ENCODE assay signal across 12 cellular contexts in genomic region chr1:201708085-201708512, GRCh38.
DNase-seq lines count a peak whose midpoint lies in the region; ATAC-seq and TF ChIP-seq lines count a peak whose summit lies in the region.
"Had no signal": no experiment of that assay in that cellular context is flagged by ENCODE, and none has a peak within 500 bp of the region (broad histone marks: within the 10 kb centered on the region; RNA-seq: fewer than 3 reads in every experiment).

No MANE protein-coding gene starts in this region.

- peaks cover 63% of the 10 kb centered on the region for H3K4me1 ChIP-seq in A673 (ENCODE audit: insufficient read depth, low read length, poor library complexity, severe bottlenecking)

- no peaks in the 10 kb centered on the region for H3K27me3 ChIP-seq in A673 (replicated peaks; ENCODE audit: insufficient read depth, low read depth, low read length, poor library complexity)

- TF ChIP-seq CTCF in A673 (conservative IDR thresholded peaks at IDR 0.05; ENCODE audit: low read depth, low read length) (no peak), fibroblast of villous mesenchyme (IDR thresholded peaks at IDR 0.05; ENCODE audit: insufficient read depth, low read depth, low read length) (no peak)

- DNase-seq in A673 (ENCODE audit: low spot score), result peak; percentile 50
- DNase-seq in H4 (ENCODE audit: low spot score), result peak; percentile 39
- DNase-seq in OCI-M1 (lab: John Stamatoyannopoulos, UW), result peak; percentile 35
- peak; percentile 72 for DNase-seq in fibroblast of villous mesenchyme (ENCODE audit: low read depth)
- no peak for DNase-seq in effector CD4-positive, alpha-beta T cell
- DNase-seq in GDM1 (lab: John Stamatoyannopoulos, UW), result no peak
- no peak for DNase-seq in T-cell
- DNase-seq: activated CD8-positive, alpha-beta memory T cell treated with anti-CD3 and anti-CD28 coated beads, Interleukin-2, amount 50 U/mL, for 48 hours; SW 1271 had no signal

- H3K27ac ChIP-seq in A673 (ENCODE audit: low read depth, low read length, poor library complexity, severe bottlenecking), result no peak overlapping the region
- H3K27ac ChIP-seq: parathyroid adenoma had no signal

- CTCF ChIA-PET in A673 (lab: Charles Lee) (interaction anchor here (0.6 to 4.9 kb wide), 4 partner anchors 11 to 86 kb away, joined by 4 to 104 read pairs (median 8); no protein-coding TSS in a partner anchor), T-cell (lab: Charles Lee) (interaction anchor here in 1 of 2 donors (0.7 kb wide), 1 partner anchor 88 kb away, joined by 3 read pairs; no protein-coding TSS in a partner anchor)

- intact Hi-C loops in A673 (cut with micrococcal nuclease; ENCODE audit: unreplicated experiment), result loop anchor here (5.0 to 10.0 kb wide), 2 partner anchors 226 to 267 kb away; no protein-coding TSS in a partner anchor

- no TSS peak for BruUV-seq in A673 (replicated peaks; lab: Mats Ljungman, UMichigan)

- no peak for ATAC-seq in T-cell (replicated peaks in 1 of 4)
- no peak for ATAC-seq in HG02623 (IDR thresholded peaks at IDR 0.05; ENCODE audit: unreplicated experiment)
- ATAC-seq: HepG2 had no signal

- H3K36me3 ChIP-seq in A673 (ENCODE audit: insufficient read depth, low read length, poor library complexity, severe bottlenecking), result no peaks in the 10 kb centered on the region

- no peak overlapping the region for H3K4me3 Mint-ChIP-seq in T-cell

- no peaks in the 10 kb centered on the region for H3K9me3 ChIP-seq in A673 (ENCODE audit: low read depth, low read length, poor library complexity, severe bottlenecking)

- no peak overlapping the region for H3K27ac Mint-ChIP-seq in T-cell

- H3K4me3 ChIP-seq in A673 (ENCODE audit: low read depth, low read length, poor library complexity, severe bottlenecking) (no peak overlapping the region), fibroblast of villous mesenchyme (ENCODE audit: low read depth, low read length) (no peak overlapping the region)

- no peaks in the 10 kb centered on the region for H3K9me3 Mint-ChIP-seq in T-cell

- H3K36me3 Mint-ChIP-seq in T-cell, result no peaks in the 10 kb centered on the region

- POLR2A ChIA-PET in A673 (lab: Charles Lee; ENCODE audit: low non-redundant PET), result no interaction called here
- POLR2A ChIA-PET in T-cell (lab: Charles Lee), result no interaction called here

- H3K4me1 Mint-ChIP-seq in T-cell, result peaks cover 0 to 4% (median 0%) of the 10 kb centered on the region in 3 donors

- peaks cover 5 to 9% of the 10 kb centered on the region in 2 donors for H3K27me3 Mint-ChIP-seq in T-cell

Comparison
In these comparisons a context has a peak if more than half of its experiments do, and no peak if none do; other contexts are left out.
1. DNase-seq: peak in A673 (single experiment), H4 (single experiment), OCI-M1 (single experiment) and fibroblast of villous mesenchyme (single experiment); none in effector CD4-positive, alpha-beta T cell (single experiment), GDM1 (single experiment) and T-cell (0 of 34).